ENCODE assay signal across 8 cellular contexts in genomic region chr1:15430787-15431570, GRCh38. TPM values are rescaled to one million over a fixed set of nuclear protein-coding genes. Genes with fewer than 3 reads are reported as not detected.
A peak's percentile ranks its signal among the peaks of the same experiment; 100 is the strongest.
DNase-seq lines count a peak whose midpoint lies in the region; ATAC-seq and TF ChIP-seq lines count a peak whose summit lies in the region.

No MANE protein-coding gene starts in this region.

- H3K27ac ChIP-seq in CD8-positive, alpha-beta T cell (ENCODE audit: low read depth, low read length), result no peak overlapping the region
- H3K27ac ChIP-seq in hepatocyte (no peak overlapping the region), spleen (peak overlapping the region in 4 of 8 donors; percentile 13 to 47 (median 32))

- POLR2A ChIA-PET in CD8-positive, alpha-beta T cell (lab: Charles Lee), result interaction anchor here (1.0 kb wide), 2 partner anchors 19 to 107 kb away, joined by 3 read pairs; no protein-coding TSS in a partner anchor
- POLR2A ChIA-PET in T-cell (lab: Charles Lee), result interaction anchor here in 1 of 2 donors (0.6 kb wide), 1 partner anchor 13 kb away, joined by 10 read pairs; no protein-coding TSS in a partner anchor

- no peaks in the 10 kb centered on the region for H3K79me2 ChIP-seq in hepatocyte

- no peak for TF ChIP-seq POLR2A in spleen (IDR thresholded peaks at IDR 0.05)

- peak; percentile 98 for TF ChIP-seq CTCF in CD8-positive, alpha-beta T cell (IDR thresholded peaks at IDR 0.05)
- TF ChIP-seq CTCF in HFF-Myc (IDR thresholded peaks at IDR 0.05; ENCODE audit: low read depth, low read length, missing control alignments) (peak; percentile 94), hepatocyte (IDR thresholded peaks at IDR 0.05; ENCODE audit: poor library complexity) (peak; percentile 90), spleen (IDR thresholded peaks at IDR 0.05 in 8 of 11, conservative IDR thresholded peaks at IDR 0.05 in 3 of 11) (peak; percentile 93 to 98 (median 96))

- H3K9me2 ChIP-seq in hepatocyte (replicated peaks; ENCODE audit: insufficient read depth), result no peaks in the 10 kb centered on the region

- H3K9me3 ChIP-seq in CD8-positive, alpha-beta T cell (ENCODE audit: low read length), result no peaks in the 10 kb centered on the region
- H3K9me3 ChIP-seq in hepatocyte (ENCODE audit: low read depth) (no peaks in the 10 kb centered on the region), spleen (no peaks in the 10 kb centered on the region)

- H3K4me1 ChIP-seq in CD8-positive, alpha-beta T cell (ENCODE audit: insufficient read depth, low read length), result no peaks in the 10 kb centered on the region
- peaks cover 17% of the 10 kb centered on the region for H3K4me1 ChIP-seq in hepatocyte (ENCODE audit: insufficient read depth)
- H3K4me1 ChIP-seq in spleen, result peaks cover 7 to 79% (median 28%) of the 10 kb centered on the region in 6 donors

- 65% methylated on average over 18 of the region's 19 CpGs for WGBS in hepatocyte (ENCODE audit: low lambda C conversion rate, missing lambda C conversion rate)
- 58 to 73% (median 61%) methylated on average over 14 to 19 of the region's 19 CpGs for WGBS in spleen, 5 donors

- ATAC-seq in CD8-positive, alpha-beta T cell, result peak; percentile 81
- ATAC-seq in T-cell (replicated peaks in 1 of 4) (peak; percentile 53 to 75 (median 67)), HG02870 (IDR thresholded peaks at IDR 0.05; ENCODE audit: unreplicated experiment) (no peak), GM21529 (IDR thresholded peaks at IDR 0.05; ENCODE audit: unreplicated experiment) (no peak)

- H3K4me3 ChIP-seq in CD8-positive, alpha-beta T cell (ENCODE audit: low read depth, low read length), result no peak overlapping the region
- H3K4me3 ChIP-seq in HFF-Myc (replicated peaks; ENCODE audit: low read depth, low read length) (no peak overlapping the region), hepatocyte (no peak overlapping the region), spleen (no peak overlapping the region)

- CTCF ChIA-PET in CD8-positive, alpha-beta T cell (lab: Charles Lee), result interaction anchor here (0.6 to 12.6 kb wide), 11 partner anchors 9 to 1874 kb away, joined by 3 to 227 read pairs (median 5); no protein-coding TSS in a partner anchor
- CTCF ChIA-PET in T-cell (lab: Charles Lee), result interaction anchor here (1.4 to 7.3 kb wide), 3 partner anchors 19 to 108 kb away, joined by 3 to 68 read pairs (median 23); no protein-coding TSS in a partner anchor

- intact Hi-C loops in CD8-positive, alpha-beta T cell (cut with DNase I, micrococcal nuclease), result loop anchor here (1.0 to 5.0 kb wide), 4 partner anchors 40 to 304 kb away; no protein-coding TSS in a partner anchor
- intact Hi-C loops in spleen (cut with DNase I; ENCODE audit: low total_unique reads), result loop anchor here (2.0 kb wide), 1 partner anchor 108 kb away; no protein-coding TSS in a partner anchor

- no peaks in the 10 kb centered on the region for H4K20me1 ChIP-seq in hepatocyte (ENCODE audit: insufficient read depth, poor library complexity, severe bottlenecking)

- H3K4me2 ChIP-seq in hepatocyte, result no peak overlapping the region

- H3K27ac Mint-ChIP-seq in CD8-positive, alpha-beta T cell, result peak overlapping the region; percentile 10
- no peak overlapping the region for H3K27ac Mint-ChIP-seq in T-cell

- H3K4me3 Mint-ChIP-seq in CD8-positive, alpha-beta T cell, result no peak overlapping the region
- H3K4me3 Mint-ChIP-seq in T-cell, result no peak overlapping the region

- DNase-seq in CD8-positive, alpha-beta T cell, result peak; percentile 65 to 87 (median 69)
- no peak for DNase-seq in HFF-Myc (ENCODE audit: extremely low read depth, low read depth)
- peak; percentile 35 to 78 (median 66) for DNase-seq in T-cell
- DNase-seq in amygdala (lab: John Stamatoyannopoulos, UW), result peak in 48 of 56 donors; percentile 13 to 84 (median 51)
- peak; percentile 73 for DNase-seq in hepatocyte (ENCODE audit: low spot score)
- peak; percentile 92 for DNase-seq in spleen

- H3K36me3 Mint-ChIP-seq in CD8-positive, alpha-beta T cell, result peaks cover 27% of the 10 kb centered on the region
- peaks cover 11% of the 10 kb centered on the region for H3K36me3 Mint-ChIP-seq in T-cell

- no peaks in the 10 kb centered on the region for H3K27me3 Mint-ChIP-seq in CD8-positive, alpha-beta T cell (ENCODE audit: low read depth)
- no peaks in the 10 kb centered on the region for H3K27me3 Mint-ChIP-seq in T-cell

- no peaks in the 10 kb centered on the region for H3K9me3 Mint-ChIP-seq in CD8-positive, alpha-beta T cell
- no peaks in the 10 kb centered on the region for H3K9me3 Mint-ChIP-seq in T-cell

- no peaks in the 10 kb centered on the region for H3K27me3 ChIP-seq in CD8-positive, alpha-beta T cell (ENCODE audit: insufficient read depth, low read length)
- H3K27me3 ChIP-seq in hepatocyte (no peaks in the 10 kb centered on the region), spleen (replicated peaks in 1 of 7) (no peaks in the 10 kb centered on the region)

- H3K4me1 Mint-ChIP-seq in CD8-positive, alpha-beta T cell (ENCODE audit: low read depth), result no peaks in the 10 kb centered on the region
- H3K4me1 Mint-ChIP-seq in T-cell, result peaks cover 0 to 8% (median 5%) of the 10 kb centered on the region in 3 donors

- H2AFZ ChIP-seq in hepatocyte, result no peak overlapping the region

- H3K36me3 ChIP-seq in CD8-positive, alpha-beta T cell (ENCODE audit: insufficient read depth, low read length), result peaks cover 3% of the 10 kb centered on the region
- H3K36me3 ChIP-seq in hepatocyte (replicated peaks; ENCODE audit: insufficient read depth, low read depth), result no peaks in the 10 kb centered on the region
- H3K36me3 ChIP-seq in spleen, result peaks cover 0 to 63% (median 45%) of the 10 kb centered on the region in 6 donors

RNA-seq across cellular contexts. Expression of gene CTRC, which starts 7.3 kb away (rescaled TPM):
- total RNA-seq in CD8-positive, alpha-beta T cell, result 1 to 10 TPM in 1 of 2 experiments, under 1 TPM in 1; 0.83 to 1.9 TPM
- total RNA-seq in T-cell (1 to 10 TPM; 1.0 to 4.0 (median 3.6) TPM), hepatocyte (not detected in 2 replicates), spleen (1 to 10 TPM in 3 of 7 donors, under 1 TPM in 1, not detected in 3; 0.51 to 5.1 (median 2.1) TPM)
- polyA plus RNA-seq in hepatocyte (0.36 and 0.66 TPM in 2 replicates), spleen (1 to 10 TPM; 1.3 to 7.5 (median 3.5) TPM)

RNA-seq across cellular contexts. Expression of gene EFHD2, which starts 21.3 kb away (rescaled TPM):
- total RNA-seq in CD8-positive, alpha-beta T cell, result 10 to 100 TPM; 81.2 to 87.9 TPM
- total RNA-seq in T-cell, result 100 to 1,000 TPM in 1 of 5 donors, 10 to 100 TPM in 4; 49.1 to 125 (median 63.6) TPM
- total RNA-seq in hepatocyte, result 34.0 and 34.4 TPM in 2 replicates
- 63.7 and 67.5 TPM in 2 replicates for polyA plus RNA-seq in hepatocyte
- 100 to 1,000 TPM; 131 to 226 (median 164) TPM for total RNA-seq in spleen
- polyA plus RNA-seq in spleen, result 100 to 1,000 TPM in 1 of 3 donors, 10 to 100 TPM in 2; 81.8 to 148 (median 87.1) TPM

RNA-seq across cellular contexts. Expression of gene CELA2A, which starts 25.6 kb away (rescaled TPM):
- total RNA-seq in CD8-positive, alpha-beta T cell, result not detected
- total RNA-seq in T-cell (1 to 10 TPM in 3 of 5 donors, not detected in 2; 1.3 to 1.8 (median 1.5) TPM), hepatocyte (2.2 and 9.5 TPM in 2 replicates), spleen (under 1 TPM in 3 of 7 donors, not detected in 4; 0.40 to 0.79 (median 0.40) TPM)
- polyA plus RNA-seq in hepatocyte (5.6 TPM in 2 replicates), spleen (under 1 TPM; 0.09 to 0.20 (median 0.16) TPM)

RNA-seq across cellular contexts. Expression of gene CELA2B, which starts 44.9 kb away (rescaled TPM):
- total RNA-seq in CD8-positive, alpha-beta T cell, result not detected
- total RNA-seq in T-cell, result under 1 TPM in 2 of 5 donors, not detected in 3; 0.30 to 0.41 TPM
- 0.73 TPM in 1 of 2 replicates, not detected in the other for total RNA-seq in hepatocyte
- 1.4 TPM in 1 of 2 replicates, not detected in the other for polyA plus RNA-seq in hepatocyte
- total RNA-seq in spleen, result not detected
- under 1 TPM in 1 of 3 donors, not detected in 2; 0.14 TPM for polyA plus RNA-seq in spleen

Comparison
In these comparisons a context has a peak if more than half of its experiments do, and no peak if none do; other contexts are left out.
1. ATAC-seq: peak in CD8-positive, alpha-beta T cell (single experiment) and T-cell (4 of 4); none in HG02870 (single experiment) and GM21529 (single experiment).
2. Peak in every context shown above with its lines, with median percentiles within 50 percentile points of each other: CTCF ChIP-seq.